14 cellular contexts compared by ENCODE assay signal in the genomic region with DNA sequence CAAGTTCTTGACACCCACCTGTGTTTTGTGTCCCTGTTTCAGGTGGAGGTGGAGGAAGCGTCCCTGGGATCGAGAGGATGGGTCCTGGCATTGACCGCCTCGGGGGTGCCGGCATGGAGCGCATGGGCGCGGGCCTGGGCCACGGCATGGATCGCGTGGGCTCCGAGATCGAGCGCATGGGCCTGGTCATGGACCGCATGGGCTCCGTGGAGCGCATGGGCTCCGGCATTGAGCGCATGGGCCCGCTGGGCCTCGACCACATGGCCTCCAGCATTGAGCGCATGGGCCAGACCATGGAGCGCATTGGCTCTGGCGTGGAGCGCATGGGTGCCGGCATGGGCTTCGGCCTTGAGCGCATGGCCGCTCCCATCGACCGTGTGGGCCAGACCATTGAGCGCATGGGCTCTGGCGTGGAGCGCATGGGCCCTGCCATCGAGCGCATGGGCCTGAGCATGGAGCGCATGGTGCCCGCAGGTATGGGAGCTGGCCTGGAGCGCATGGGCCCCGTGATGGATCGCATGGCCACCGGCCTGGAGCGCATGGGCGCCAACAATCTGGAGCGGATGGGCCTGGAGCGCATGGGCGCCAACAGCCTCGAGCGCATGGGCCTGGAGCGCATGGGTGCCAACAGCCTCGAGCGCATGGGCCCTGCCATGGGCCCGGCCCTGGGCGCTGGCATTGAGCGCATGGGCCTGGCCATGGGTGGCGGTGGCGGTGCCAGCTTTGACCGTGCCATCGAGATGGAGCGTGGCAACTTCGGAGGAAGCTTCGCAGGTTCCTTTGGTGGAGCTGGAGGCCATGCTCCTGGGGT. TPM values are rescaled to one million over a fixed set of nuclear protein-coding genes. Genes with fewer than 3 reads are reported as not detected.
DNase-seq lines count a peak whose midpoint lies in the region; ATAC-seq and TF ChIP-seq lines count a peak whose summit lies in the region.
"Had no signal": no experiment of that assay in that cellular context is flagged by ENCODE, and none has a peak within 500 bp of the region (broad histone marks: within the 10 kb centered on the region; RNA-seq: fewer than 3 reads in every experiment).

No MANE protein-coding gene starts in this region.

- peak overlapping the region; percentile 82 for H3K27ac Mint-ChIP-seq in activated CD8-positive, alpha-beta memory T cell treated with anti-CD3 and anti-CD28 coated beads, Interleukin-2, amount 10 ng/mL, durations not matched to agents 7 days and 5 days
- H3K27ac Mint-ChIP-seq in central memory CD8-positive, alpha-beta T cell (ENCODE audit: low read depth): peak overlapping the region; percentile 81
- peak overlapping the region in 4 of 8 donors; percentile 24 to 95 (median 74) for H3K27ac Mint-ChIP-seq in CD8-positive, alpha-beta memory T cell
- H3K27ac Mint-ChIP-seq: HFFc6 had no signal

- peaks cover 33% of the 10 kb centered on the region for H3K36me3 ChIP-seq in PC-9 (ENCODE audit: low read depth)
- peaks cover 40% of the 10 kb centered on the region for H3K36me3 ChIP-seq in CD8-positive, alpha-beta memory T cell (ENCODE audit: insufficient read depth, low read length)

- CTCF ChIA-PET in activated CD8-positive, alpha-beta memory T cell treated with anti-CD3 and anti-CD28 coated beads, Interleukin-2, amount 10 ng/mL, durations not matched to agents 7 days and 5 days (lab: Charles Lee): interaction anchor here (2.1 to 3.3 kb wide), 3 partner anchors 7 to 94 kb away, joined by 7 to 46 read pairs (median 20); partner anchors contain the start of gene MYO1F
- CTCF ChIA-PET in PC-9 (lab: Charles Lee): no interaction called here
- CTCF ChIA-PET in CD8-positive, alpha-beta memory T cell (lab: Charles Lee): interaction anchor here (0.7 to 5.1 kb wide), 3 partner anchors 20 to 94 kb away, joined by 3 to 46 read pairs (median 11); no protein-coding TSS in a partner anchor

- no peaks in the 10 kb centered on the region for H3K9me3 ChIP-seq in PC-9 (ENCODE audit: insufficient read depth, low read depth)
- H3K9me3 ChIP-seq in CD8-positive, alpha-beta memory T cell (ENCODE audit: low read length): no peaks in the 10 kb centered on the region
- H3K9me3 ChIP-seq: lower lobe of right lung had no signal

- peaks cover 56% of the 10 kb centered on the region for H3K36me3 Mint-ChIP-seq in activated CD8-positive, alpha-beta memory T cell treated with anti-CD3 and anti-CD28 coated beads, Interleukin-2, amount 10 ng/mL, durations not matched to agents 7 days and 5 days
- peaks cover 77% of the 10 kb centered on the region for H3K36me3 Mint-ChIP-seq in central memory CD8-positive, alpha-beta T cell (ENCODE audit: insufficient read depth)
- H3K36me3 Mint-ChIP-seq in CD8-positive, alpha-beta memory T cell: peaks cover 11 to 88% (median 24%) of the 10 kb centered on the region in 3 donors

- no peak overlapping the region for H3K4me3 ChIP-seq in PC-9
- H3K4me3 ChIP-seq in CD8-positive, alpha-beta memory T cell (ENCODE audit: low read length): no peak overlapping the region
- H3K4me3 ChIP-seq: lower lobe of right lung, skin epidermis had no signal

- POLR2A ChIA-PET in PC-9 (lab: Charles Lee; ENCODE audit: unreplicated experiment): no interaction called here
- POLR2A ChIA-PET in CD8-positive, alpha-beta memory T cell (lab: Charles Lee): no interaction called here

- H3K4me2 ChIP-seq in PC-9: no peak overlapping the region

- no peaks in the 10 kb centered on the region for H3K27me3 ChIP-seq in PC-9 (ENCODE audit: insufficient read depth, low read depth)
- H3K27me3 ChIP-seq in CD8-positive, alpha-beta memory T cell (ENCODE audit: insufficient read depth, low read length, poor library complexity, severe bottlenecking): no peaks in the 10 kb centered on the region

- H2AFZ ChIP-seq in PC-9: no peak overlapping the region

- H3F3A ChIP-seq in PC-9 (ENCODE audit: insufficient read depth, low read depth): peaks cover 44% of the 10 kb centered on the region; the same call in 1 of the 2 replicates

- H3K4me1 Mint-ChIP-seq in activated CD8-positive, alpha-beta memory T cell treated with anti-CD3 and anti-CD28 coated beads, Interleukin-2, amount 10 ng/mL, durations not matched to agents 7 days and 5 days: peaks cover 48% of the 10 kb centered on the region
- H3K4me1 Mint-ChIP-seq in central memory CD8-positive, alpha-beta T cell: peaks cover 50% of the 10 kb centered on the region
- peaks cover 34 to 56% (median 48%) of the 10 kb centered on the region in 3 donors for H3K4me1 Mint-ChIP-seq in CD8-positive, alpha-beta memory T cell

- H3K4me3 Mint-ChIP-seq in activated CD8-positive, alpha-beta memory T cell treated with anti-CD3 and anti-CD28 coated beads, Interleukin-2, amount 10 ng/mL, durations not matched to agents 7 days and 5 days: no peak overlapping the region
- no peak overlapping the region for H3K4me3 Mint-ChIP-seq in central memory CD8-positive, alpha-beta T cell
- peak overlapping the region in 1 of 7 donors; percentile 19 for H3K4me3 Mint-ChIP-seq in CD8-positive, alpha-beta memory T cell
- H3K4me3 Mint-ChIP-seq: HFFc6 had no signal

- H3K27ac ChIP-seq in PC-9: no peak overlapping the region
- H3K27ac ChIP-seq in CD8-positive, alpha-beta memory T cell (ENCODE audit: low read depth, low read length): no peak overlapping the region

- TF ChIP-seq CTCF in PC-9 (conservative IDR thresholded peaks at IDR 0.05): no peak

- H4K20me1 ChIP-seq in PC-9 (ENCODE audit: insufficient read depth): peaks cover 77% of the 10 kb centered on the region

- H3K9me2 ChIP-seq in PC-9 (ENCODE audit: insufficient read depth): no peaks in the 10 kb centered on the region

- no peak for DNase-seq in activated CD8-positive, alpha-beta memory T cell treated with anti-CD3 and anti-CD28 coated beads, Interleukin-2, amount 10 ng/mL, durations not matched to agents 7 days and 5 days
- no peak for DNase-seq in activated CD8-positive, alpha-beta memory T cell treated with anti-CD3 and anti-CD28 coated beads, Interleukin-2, amount 50 U/mL, for 4 hours
- DNase-seq in PC-9 (no peak), posterior vena cava (ENCODE audit: low spot score) (peak; percentile 79)
- no peak for DNase-seq in central memory CD8-positive, alpha-beta T cell (ENCODE audit: low spot score in 2 of 2)
- no peak for DNase-seq in activated CD4-positive, CD25-positive, alpha-beta regulatory T cell (lab: John Stamatoyannopoulos, UW)
- DNase-seq in CD8-positive, alpha-beta memory T cell: no peak
- DNase-seq: activated CD4-positive, alpha-beta T cell treated with anti-CD3 and anti-CD28 coated beads for 48 hours; HFFc6; lower lobe of right lung; occipital lobe had no signal

- ATAC-seq in activated CD8-positive, alpha-beta memory T cell treated with anti-CD3 and anti-CD28 coated beads, Interleukin-2, amount 10 ng/mL, durations not matched to agents 7 days and 5 days: no peak
- ATAC-seq in central memory CD8-positive, alpha-beta T cell (replicated peaks; ENCODE audit: extremely low read depth, poor library complexity, severe bottlenecking): no peak
- ATAC-seq in GM21825 (IDR thresholded peaks at IDR 0.05; ENCODE audit: unreplicated experiment): no peak
- ATAC-seq: lower lobe of right lung had no signal

- H3K9me3 Mint-ChIP-seq in activated CD8-positive, alpha-beta memory T cell treated with anti-CD3 and anti-CD28 coated beads, Interleukin-2, amount 10 ng/mL, durations not matched to agents 7 days and 5 days (ENCODE audit: low read depth): no peaks in the 10 kb centered on the region
- no peaks in the 10 kb centered on the region for H3K9me3 Mint-ChIP-seq in central memory CD8-positive, alpha-beta T cell
- H3K9me3 Mint-ChIP-seq in CD8-positive, alpha-beta memory T cell: no peaks in the 10 kb centered on the region
- H3K9me3 Mint-ChIP-seq: HFFc6 had no signal

- H3K27me3 Mint-ChIP-seq in activated CD8-positive, alpha-beta memory T cell treated with anti-CD3 and anti-CD28 coated beads, Interleukin-2, amount 10 ng/mL, durations not matched to agents 7 days and 5 days: no peaks in the 10 kb centered on the region
- no peaks in the 10 kb centered on the region for H3K27me3 Mint-ChIP-seq in central memory CD8-positive, alpha-beta T cell
- no peaks in the 10 kb centered on the region for H3K27me3 Mint-ChIP-seq in CD8-positive, alpha-beta memory T cell

- intact Hi-C loops in PC-9 (cut with micrococcal nuclease; ENCODE audit: unreplicated experiment): loop anchor here (10.0 kb wide), 1 partner anchor 71 kb away; the partner anchor contains the start of gene MARCHF2
- intact Hi-C loops in posterior vena cava (cut with DNase I): no loop called here

- H3K4me1 ChIP-seq in PC-9 (replicated peaks; ENCODE audit: insufficient read depth): peaks cover 8% of the 10 kb centered on the region
- peaks cover 30% of the 10 kb centered on the region for H3K4me1 ChIP-seq in CD8-positive, alpha-beta memory T cell (ENCODE audit: insufficient read depth, low read length)

- BruUV-seq in PC-9 (replicated peaks; lab: Mats Ljungman, UMichigan): TSS peak; percentile 29

- peaks cover 42% of the 10 kb centered on the region for H3K79me2 ChIP-seq in PC-9 (ENCODE audit: low read depth)

RNA-seq across cellular contexts. Expression of gene PRAM1, which starts 16.7 kb away (rescaled TPM):
- 1 to 10 TPM in 1 of 2 experiments, under 1 TPM in 1; 0.59 to 1.4 TPM for total RNA-seq in activated CD8-positive, alpha-beta memory T cell treated with anti-CD3 and anti-CD28 coated beads, Interleukin-2, amount 10 ng/mL, durations not matched to agents 7 days and 5 days
- total RNA-seq in PC-9 (2021) (0.85 and 0.90 TPM in 2 replicates), posterior vena cava (1 to 10 TPM; 1.5 to 2.6 TPM)
- total RNA-seq in CD8-positive, alpha-beta memory T cell: under 1 TPM; 0.55 to 0.64 TPM
- 0.39 TPM for polyA plus RNA-seq in CD8-positive, alpha-beta memory T cell
- total RNA-seq: dermis microvascular lymphatic vessel endothelial cell, occipital lobe had no signal

RNA-seq across cellular contexts. Expression of gene ZNF414, which starts 28.2 kb away (rescaled TPM):
- 10 to 100 TPM; 23.8 to 38.5 TPM for total RNA-seq in activated CD8-positive, alpha-beta memory T cell treated with anti-CD3 and anti-CD28 coated beads, Interleukin-2, amount 10 ng/mL, durations not matched to agents 7 days and 5 days
- total RNA-seq in PC-9 (2021) (22.1 and 22.4 TPM in 2 replicates), posterior vena cava (10 to 100 TPM; 15.9 to 16.0 TPM)
- 10 to 100 TPM; 25.7 to 26.0 TPM for total RNA-seq in CD8-positive, alpha-beta memory T cell
- 18.0 TPM for polyA plus RNA-seq in CD8-positive, alpha-beta memory T cell

RNA-seq across cellular contexts. Expression of gene HNRNPM, which starts 41.0 kb away (rescaled TPM):
- total RNA-seq in activated CD8-positive, alpha-beta memory T cell treated with anti-CD3 and anti-CD28 coated beads, Interleukin-2, amount 10 ng/mL, durations not matched to agents 7 days and 5 days: 100 to 1,000 TPM; 226 to 309 TPM
- total RNA-seq in PC-9 (2021) (220 and 239 TPM in 2 replicates), posterior vena cava (100 to 1,000 TPM; 118 to 119 TPM)
- total RNA-seq in CD8-positive, alpha-beta memory T cell: 100 to 1,000 TPM; 336 to 338 TPM
- 311 TPM for polyA plus RNA-seq in CD8-positive, alpha-beta memory T cell
